1 cellular context compared by ENCODE assay signal in genomic region chr16:50696126-50696525, GRCh38.
TF ChIP-seq lines count a peak whose summit lies in the region.

No MANE protein-coding gene starts in this region.

TF ChIP-seq in GM12878, 131 proteins besides CTCF, POLR2A, EP300 and RAD21 (continued from another document):
- no peak for TF ChIP-seq MYB (IDR thresholded peaks at IDR 0.05; ENCODE audit: borderline replicate concordance, low read depth, low read length)
- TF ChIP-seq CEBPB (IDR thresholded peaks at IDR 0.05; ENCODE audit: borderline replicate concordance in 1 of 2, low read depth in 2 of 2, low read length in 2 of 2) = no peak
TF ChIP-seq in GM12878: peak in this region for 9.
